16 cellular contexts compared by ENCODE assay signal in genomic region chr11:37788141-37788877, GRCh38.
DNase-seq lines count a peak whose midpoint lies in the region; TF ChIP-seq lines count a peak whose summit lies in the region.
"Had no signal": no experiment of that assay in that cellular context is flagged by ENCODE, and none has a peak within 500 bp of the region (broad histone marks: within the 10 kb centered on the region; RNA-seq: fewer than 3 reads in every experiment).

No MANE protein-coding gene starts in this region.

- no peak overlapping the region for H2BK12ac ChIP-seq in neuronal stem cell (ENCODE audit: low read length)

- H3K23ac ChIP-seq in neuronal stem cell (ENCODE audit: low read depth, low read length, poor library complexity), result no peak overlapping the region

- BruUV-seq in OCI-LY7 (replicated peaks; lab: Mats Ljungman, UMichigan), result no TSS peak

- H3K9me2 ChIP-seq in OCI-LY7 (ENCODE audit: insufficient read depth, low read length), result no peaks in the 10 kb centered on the region

- CTCF ChIA-PET in BJ (lab: Yijun Ruan, JAX), result interaction anchor here (0.6 to 1.0 kb wide), 2 partner anchors 12 to 219 kb away, joined by 3 read pairs; no protein-coding TSS in a partner anchor
- CTCF ChIA-PET in OCI-LY7 (lab: Charles Lee; ENCODE audit: unreplicated experiment), result no interaction called here

- peak overlapping the region; percentile 36 for H3K4me3 Mint-ChIP-seq in chondrocyte (ENCODE audit: unreplicated experiment)
- H3K4me3 Mint-ChIP-seq: activated naive CD4-positive, alpha-beta T cell treated with anti-CD3 and anti-CD28 coated beads, Interleukin-2, amount 50 U/mL, for 24 hours had no signal

- no peak overlapping the region for H3K4me3 ChIP-seq in BJ (ENCODE audit: low read depth, low read length)
- H3K4me3 ChIP-seq in neuronal stem cell (ENCODE audit: low read length in 2 of 2), result no peak overlapping the region
- no peak overlapping the region for H3K4me3 ChIP-seq in OCI-LY7 (ENCODE audit: low read depth, low read length, poor library complexity, severe bottlenecking)
- H3K4me3 ChIP-seq: HAP-1 had no signal

- TF ChIP-seq CTCF in BJ (IDR thresholded peaks at IDR 0.05; ENCODE audit: insufficient read depth, low read depth, low read length) (no peak), chondrocyte (IDR thresholded peaks at IDR 0.05) (no peak), OCI-LY7 (conservative IDR thresholded peaks at IDR 0.05; ENCODE audit: low read length) (no peak)

- peaks cover 38% of the 10 kb centered on the region for H3K4me1 Mint-ChIP-seq in chondrocyte (ENCODE audit: low read depth)
- H3K4me1 Mint-ChIP-seq: activated naive CD4-positive, alpha-beta T cell treated with anti-CD3 and anti-CD28 coated beads, Interleukin-2, amount 50 U/mL, for 24 hours had no signal

- no peaks in the 10 kb centered on the region for H3K79me2 ChIP-seq in OCI-LY7 (ENCODE audit: insufficient read depth, low read depth, low read length)

- no CpG with 5 or more reads among the region's 5 CpGs for WGBS in neuronal stem cell (ENCODE audit: extremely low coverage in 2 of 2, insufficient read length in 2 of 2, insufficient replicate concordance in 1 of 2), 2 donors

- H4K91ac ChIP-seq in neuronal stem cell (ENCODE audit: low read depth, low read length, poor library complexity), result no peak overlapping the region

- H3K4me2 ChIP-seq in neuronal stem cell (ENCODE audit: insufficient read depth, low read length, poor library complexity, severe bottlenecking), result no peak overlapping the region
- no peak overlapping the region for H3K4me2 ChIP-seq in OCI-LY7 (ENCODE audit: low read length)

- no peak overlapping the region for H4K8ac ChIP-seq in neuronal stem cell (ENCODE audit: low read depth, low read length)

- intact Hi-C loops in OCI-LY7 (cut with micrococcal nuclease; ENCODE audit: unreplicated experiment), result no loop called here

- DNase-seq in BJ (ENCODE audit: low read depth) (peak; percentile 29), NCI-H226 (peak; percentile 93), chondrocyte (ENCODE audit: low spot score) (no peak), kidney tubule cell (ENCODE audit: low spot score) (peak; percentile 96), neuronal stem cell (ENCODE audit: low spot score) (no peak), hypothalamus (lab: John Stamatoyannopoulos, UW) (no peak), COR-L47 (lab: John Stamatoyannopoulos, UW) (no peak), OCI-LY7 (ENCODE audit: low spot score) (no peak)
- DNase-seq: KG1; midbrain; NCI-H1694 treated with DMSO at 0.1 percent for 48 hours; NCI-H510A treated with DMSO at 0.1 percent for 48 hours; occipital lobe; stimulated activated CD4-positive, alpha-beta T cell treated with anti-CD3 and anti-CD28 coated beads, Interleukin-12 subunit alpha, Interleukin-12 subunit beta, amount 100 ng/mL, for 4 hours had no signal

- H2AFZ ChIP-seq in neuronal stem cell (ENCODE audit: low read length), result no peak overlapping the region
- H2AFZ ChIP-seq in OCI-LY7 (ENCODE audit: low read length), result no peak overlapping the region

- no peak overlapping the region for H2AK5ac ChIP-seq in neuronal stem cell (ENCODE audit: low read depth, low read length)

- no peaks in the 10 kb centered on the region for H3K36me3 ChIP-seq in BJ (ENCODE audit: control insufficient read depth, insufficient read depth, low read length)
- no peaks in the 10 kb centered on the region for H3K36me3 ChIP-seq in neuronal stem cell (replicated peaks in 1 of 2; ENCODE audit: control insufficient read depth in 2 of 2, insufficient read depth in 2 of 2, low read length in 2 of 2)
- H3K36me3 ChIP-seq in OCI-LY7 (ENCODE audit: insufficient read depth, low read length), result no peaks in the 10 kb centered on the region
- H3K36me3 ChIP-seq: HAP-1 had no signal

- peaks cover 37% of the 10 kb centered on the region for H3K36me3 Mint-ChIP-seq in chondrocyte (ENCODE audit: low read depth)
- H3K36me3 Mint-ChIP-seq: activated naive CD4-positive, alpha-beta T cell treated with anti-CD3 and anti-CD28 coated beads, Interleukin-2, amount 50 U/mL, for 24 hours had no signal

- H3K27ac Mint-ChIP-seq in chondrocyte (ENCODE audit: unreplicated experiment), result peak overlapping the region; percentile 96
- H3K27ac Mint-ChIP-seq: activated naive CD4-positive, alpha-beta T cell treated with anti-CD3 and anti-CD28 coated beads, Interleukin-2, amount 50 U/mL, for 24 hours had no signal

- no peak overlapping the region for H2BK15ac ChIP-seq in neuronal stem cell (ENCODE audit: low read length)

- H3K27me3 Mint-ChIP-seq in chondrocyte (ENCODE audit: low read depth), result no peaks in the 10 kb centered on the region
- H3K27me3 Mint-ChIP-seq: activated naive CD4-positive, alpha-beta T cell treated with anti-CD3 and anti-CD28 coated beads, Interleukin-2, amount 50 U/mL, for 24 hours had no signal

- no peaks in the 10 kb centered on the region for H3K79me1 ChIP-seq in neuronal stem cell (ENCODE audit: low read depth, low read length)

- H3K27me3 ChIP-seq in BJ (ENCODE audit: control insufficient read depth, insufficient read depth, low read length) (no peaks in the 10 kb centered on the region), neuronal stem cell (ENCODE audit: control insufficient read depth in 3 of 3, insufficient read depth in 3 of 3, low read depth in 1 of 3, low read length in 3 of 3) (no peaks in the 10 kb centered on the region)

- H2BK120ac ChIP-seq in neuronal stem cell (ENCODE audit: low read depth, low read length), result no peak overlapping the region

- no peaks in the 10 kb centered on the region for H4K20me1 ChIP-seq in OCI-LY7 (ENCODE audit: insufficient read depth, low read length)

- no peak overlapping the region for H3K14ac ChIP-seq in neuronal stem cell (ENCODE audit: low read length)

- H3K27ac ChIP-seq in neuronal stem cell (replicated peaks; ENCODE audit: low read length) (no peak overlapping the region), OCI-LY7 (ENCODE audit: low read depth, low read length, poor library complexity, severe bottlenecking) (no peak overlapping the region)

- H3K4me1 ChIP-seq in neuronal stem cell (ENCODE audit: control insufficient read depth in 2 of 2, insufficient read depth in 1 of 2, low read depth in 1 of 2, low read length in 2 of 2) (no peaks in the 10 kb centered on the region), OCI-LY7 (ENCODE audit: insufficient read depth, low read length, poor library complexity, severe bottlenecking) (no peaks in the 10 kb centered on the region)
- H3K4me1 ChIP-seq: HAP-1 had no signal

- H3K9me3 ChIP-seq in neuronal stem cell (replicated peaks in 1 of 2; ENCODE audit: control insufficient read depth in 2 of 2, insufficient read depth in 1 of 2, low read depth in 1 of 2, low read length in 2 of 2) (no peaks in the 10 kb centered on the region), OCI-LY7 (ENCODE audit: low read length) (no peaks in the 10 kb centered on the region)
- H3K9me3 ChIP-seq: HAP-1 had no signal

- peaks cover 52% of the 10 kb centered on the region for H3K9me3 Mint-ChIP-seq in chondrocyte (ENCODE audit: low read depth)
- H3K9me3 Mint-ChIP-seq: activated naive CD4-positive, alpha-beta T cell treated with anti-CD3 and anti-CD28 coated beads, Interleukin-2, amount 50 U/mL, for 24 hours had no signal

- no peak overlapping the region for H3K18ac ChIP-seq in neuronal stem cell (ENCODE audit: low read length)

- no peak overlapping the region for H2BK5ac ChIP-seq in neuronal stem cell (ENCODE audit: low read length)

- POLR2A ChIA-PET in BJ (lab: Charles Lee) (no interaction called here), OCI-LY7 (lab: Charles Lee) (no interaction called here)

- no peak overlapping the region for H3K4ac ChIP-seq in neuronal stem cell (ENCODE audit: low read length)

- H3K9ac ChIP-seq in neuronal stem cell (ENCODE audit: low read depth, low read length, poor library complexity), result no peak overlapping the region

Comparison
In these comparisons a context has a peak if more than half of its experiments do, and no peak if none do; other contexts are left out.
1. DNase-seq: peak in BJ (single experiment), NCI-H226 (single experiment) and kidney tubule cell (single experiment); none in chondrocyte (single experiment), neuronal stem cell (single experiment), hypothalamus (0 of 51), COR-L47 (single experiment) and OCI-LY7 (single experiment).